1 cellular context compared by ENCODE assay signal in genomic region chr5:88883059-88883565, GRCh38.
TF ChIP-seq lines count a peak whose summit lies in the region.

Gene MEF2C (minus strand): TSS chr5:88883184. CDS start chr5:88823788, 59,396 bp downstream.

TF ChIP-seq in IMR-90, 13 proteins besides CTCF, POLR2A, EP300 and RAD21 (continued from another document):
- TF ChIP-seq, protein P1, sequence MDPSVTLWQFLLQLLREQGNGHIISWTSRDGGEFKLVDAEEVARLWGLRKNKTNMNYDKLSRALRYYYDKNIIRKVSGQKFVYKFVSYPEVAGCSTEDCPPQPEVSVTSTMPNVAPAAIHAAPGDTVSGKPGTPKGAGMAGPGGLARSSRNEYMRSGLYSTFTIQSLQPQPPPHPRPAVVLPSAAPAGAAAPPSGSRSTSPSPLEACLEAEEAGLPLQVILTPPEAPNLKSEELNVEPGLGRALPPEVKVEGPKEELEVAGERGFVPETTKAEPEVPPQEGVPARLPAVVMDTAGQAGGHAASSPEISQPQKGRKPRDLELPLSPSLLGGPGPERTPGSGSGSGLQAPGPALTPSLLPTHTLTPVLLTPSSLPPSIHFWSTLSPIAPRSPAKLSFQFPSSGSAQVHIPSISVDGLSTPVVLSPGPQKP (IDR thresholded peaks at IDR 0.05; ENCODE audit: borderline replicate concordance, low read depth, low read length), result no peak
- TF ChIP-seq BHLHE40 (IDR thresholded peaks at IDR 0.05; ENCODE audit: low read depth, low read length) (no peak), CHD1 (IDR thresholded peaks at IDR 0.05; ENCODE audit: low read depth, low read length) (0 out of 2 replicates have a peak, but pooled peaks have one; percentile 52), SMC3 (IDR thresholded peaks at IDR 0.05; ENCODE audit: low read depth, low read length) (no peak), CEBPB (IDR thresholded peaks at IDR 0.05; ENCODE audit: low read depth, low read length) (no peak), RFX5 (IDR thresholded peaks at IDR 0.05; ENCODE audit: low read depth, low read length) (no peak), MXI1 (IDR thresholded peaks at IDR 0.05; ENCODE audit: borderline replicate concordance, low read depth, low read length) (peak; percentile 42; the same call in 1 of the 2 replicates), RCOR1 (IDR thresholded peaks at IDR 0.05; ENCODE audit: insufficient replicate concordance, low read length) (no peak)
TF ChIP-seq in IMR-90: peak in this region for 3.
